Comparison of ENCODE assay signal across 8 cellular contexts in genomic region chr6:148746363-148747144, GRCh38. TPM values are rescaled to one million over a fixed set of nuclear protein-coding genes. Genes with fewer than 3 reads are reported as not detected.
DNase-seq lines count a peak whose midpoint lies in the region; ATAC-seq, FAIRE-seq and TF ChIP-seq lines count a peak whose summit lies in the region.

A gene with protein sequence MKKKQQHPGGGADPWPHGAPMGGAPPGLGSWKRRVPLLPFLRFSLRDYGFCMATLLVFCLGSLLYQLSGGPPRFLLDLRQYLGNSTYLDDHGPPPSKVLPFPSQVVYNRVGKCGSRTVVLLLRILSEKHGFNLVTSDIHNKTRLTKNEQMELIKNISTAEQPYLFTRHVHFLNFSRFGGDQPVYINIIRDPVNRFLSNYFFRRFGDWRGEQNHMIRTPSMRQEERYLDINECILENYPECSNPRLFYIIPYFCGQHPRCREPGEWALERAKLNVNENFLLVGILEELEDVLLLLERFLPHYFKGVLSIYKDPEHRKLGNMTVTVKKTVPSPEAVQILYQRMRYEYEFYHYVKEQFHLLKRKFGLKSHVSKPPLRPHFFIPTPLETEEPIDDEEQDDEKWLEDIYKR (plus strand): TSS chr6:148747030. CDS start chr6:148747431, 401 bp downstream.

- peak; percentile 90 for ATAC-seq in Panc1

- no peaks in the 10 kb centered on the region for H3K36me3 Mint-ChIP-seq in activated naive CD4-positive, alpha-beta T cell treated with anti-CD3 and anti-CD28 coated beads for 36 hours (ENCODE audit: low read depth)

- TF ChIP-seq EP300 in tibial nerve (IDR thresholded peaks at IDR 0.05) = peak in 1 of 2 donors; percentile 93

- TF ChIP-seq CTCF in HL-60 (IDR thresholded peaks at IDR 0.05; ENCODE audit: insufficient read depth, low read length) (no peak), Panc1 (IDR thresholded peaks at IDR 0.05) (peak; percentile 52), tibial nerve (IDR thresholded peaks at IDR 0.05) (peak; percentile 19 to 55 (median 45))

- H3K9me3 ChIP-seq in Panc1 (ENCODE audit: control insufficient read depth, insufficient read depth, low read depth, low read length) = no peaks in the 10 kb centered on the region
- H3K9me3 ChIP-seq in neuron (ENCODE audit: low read length) = no peaks in the 10 kb centered on the region
- H3K9me3 ChIP-seq in tibial nerve = no peaks in the 10 kb centered on the region

- FAIRE-seq in frontal cortex (lab: Jason Lieb, UNC) = no peak

- no TSS peak for BruUV-seq in Panc1 (replicated peaks; lab: Mats Ljungman, UMichigan)

- H3K4me3 ChIP-seq in HL-60 (replicated peaks; ENCODE audit: insufficient read depth, low read length) = peak within 1 kb of the TSS; percentile 67
- peak within 1 kb of the TSS; percentile 46 to 64 for H3K4me3 ChIP-seq in Panc1 (ENCODE audit: low read depth in 2 of 2, low read length in 2 of 2)
- peak within 1 kb of the TSS; percentile 82 for H3K4me3 ChIP-seq in neuron (ENCODE audit: low read length)
- H3K4me3 ChIP-seq in tibial nerve = peak within 1 kb of the TSS; percentile 74 to 87 (median 82)

- 1 to 2% methylated on average over 35 to 50 of the region's 50 CpGs for WGBS in tibial nerve, 2 donors

- POLR2A ChIA-PET in Panc1 (lab: Charles Lee) = no interaction called here

- intact Hi-C loops in activated naive CD4-positive, alpha-beta T cell treated with anti-CD3 and anti-CD28 coated beads for 36 hours (cut with micrococcal nuclease) = loop anchor here (1.0 to 5.0 kb wide), 7 partner anchors 14 to 686 kb away; no protein-coding TSS in a partner anchor
- intact Hi-C loops in Panc1 (cut with micrococcal nuclease; ENCODE audit: unreplicated experiment) = loop anchor here (10.0 kb wide), 1 partner anchor 198 kb away; no protein-coding TSS in a partner anchor

- H3K27ac ChIP-seq in HL-60 (replicated peaks) (no peak within 1 kb of the TSS), Panc1 (ENCODE audit: low read length) (no peak within 1 kb of the TSS), tibial nerve (peak within 1 kb of the TSS; percentile 87 to 94 (median 89))

- peak within 1 kb of the TSS; percentile 85 for H2AFZ ChIP-seq in neuron (ENCODE audit: low read depth, low read length)

- peaks cover 48% of the 10 kb centered on the region for H3K27me3 Mint-ChIP-seq in activated naive CD4-positive, alpha-beta T cell treated with anti-CD3 and anti-CD28 coated beads for 36 hours (ENCODE audit: low read depth)

- CTCF ChIA-PET in activated naive CD4-positive, alpha-beta T cell treated with anti-CD3 and anti-CD28 coated beads for 36 hours (lab: Charles Lee) = interaction anchor here (1.6 kb wide), 1 partner anchor 29 kb away, joined by 4 read pairs; no protein-coding TSS in a partner anchor
- CTCF ChIA-PET in Panc1 (lab: Charles Lee) = no interaction called here

- peak; percentile 69 to 87 for TF ChIP-seq POLR2A in tibial nerve (IDR thresholded peaks at IDR 0.05)

- peaks cover 13% of the 10 kb centered on the region for H3K4me1 Mint-ChIP-seq in activated naive CD4-positive, alpha-beta T cell treated with anti-CD3 and anti-CD28 coated beads for 36 hours (ENCODE audit: low read depth)

- H3K27me3 ChIP-seq in HL-60 (ENCODE audit: insufficient read depth, poor library complexity, severe bottlenecking) (peaks cover 47% of the 10 kb centered on the region), Panc1 (ENCODE audit: control insufficient read depth, insufficient read depth, low read length) (peaks cover 42% of the 10 kb centered on the region), neuron (ENCODE audit: insufficient read depth, low read length) (no peaks in the 10 kb centered on the region), tibial nerve (no peaks in the 10 kb centered on the region)

- H3K9me3 Mint-ChIP-seq in activated naive CD4-positive, alpha-beta T cell treated with anti-CD3 and anti-CD28 coated beads for 36 hours = no peaks in the 10 kb centered on the region

- DNase-seq in activated naive CD4-positive, alpha-beta T cell treated with anti-CD3 and anti-CD28 coated beads for 36 hours = peak; percentile 73
- no peak for DNase-seq in activated naive CD4-positive, alpha-beta T cell treated with anti-CD3 and anti-CD28 coated beads, Interleukin-2, amount 50 U/mL, for 16 hours
- DNase-seq in HL-60 (ENCODE audit: low read depth in 1 of 2, low spot score in 1 of 2) (peak in 1 of 2 experiments; percentile 45), Panc1 (ENCODE audit: low read depth, low spot score) (no peak), activated gamma-delta T cell treated with Interleukin-2 at 50 U/mL for 16 hours (peak; percentile 71), frontal cortex (ENCODE audit: low spot score in 2 of 2) (peak; percentile 66 to 70), tibial nerve (ENCODE audit: low spot score in 2 of 2) (peak; percentile 76 to 83)

- H3K4me1 ChIP-seq in Panc1 (ENCODE audit: control insufficient read depth, insufficient read depth, low read length) = peaks cover 5% of the 10 kb centered on the region
- peaks cover 19% of the 10 kb centered on the region for H3K4me1 ChIP-seq in neuron (ENCODE audit: insufficient read depth, low read length)
- H3K4me1 ChIP-seq in tibial nerve = peaks cover 0 to 40% (median 9%) of the 10 kb centered on the region in 4 donors

- H3K4me3 Mint-ChIP-seq in activated naive CD4-positive, alpha-beta T cell treated with anti-CD3 and anti-CD28 coated beads for 36 hours = peak within 1 kb of the TSS; percentile 83

- H3K36me3 ChIP-seq in Panc1 (ENCODE audit: control insufficient read depth, insufficient read depth, low read length) = no peaks in the 10 kb centered on the region
- H3K36me3 ChIP-seq in neuron (ENCODE audit: insufficient read depth, low read length) = no peaks in the 10 kb centered on the region
- H3K36me3 ChIP-seq in tibial nerve = no peaks in the 10 kb centered on the region

- in situ Hi-C loops in Panc1 (cut with HindIII; ENCODE audit: low pct_unique_long_range_greater_than_20kb, low sequenced_read_pairs) = no loop called here

- H3K27ac Mint-ChIP-seq in activated naive CD4-positive, alpha-beta T cell treated with anti-CD3 and anti-CD28 coated beads for 36 hours = peak within 1 kb of the TSS; percentile 25

RNA-seq across cellular contexts. Expression of the gene that starts here (rescaled TPM):
- under 1 TPM; 0.20 to 0.74 TPM for total RNA-seq in activated naive CD4-positive, alpha-beta T cell treated with anti-CD3 and anti-CD28 coated beads for 36 hours
- 0.15 TPM for total RNA-seq in Panc1 (2021; ENCODE audit: unreplicated experiment)
- not detected for polyA plus RNA-seq in Panc1 (2012; ENCODE audit: insufficient read length)
- total RNA-seq in frontal cortex = 39.5 TPM
- total RNA-seq in tibial nerve = 10 to 100 TPM; 13.5 to 47.1 (median 33.0) TPM

Comparison
In these comparisons a context has a peak if more than half of its experiments do, and no peak if none do; other contexts are left out.
1. RNA of the gene that starts here (total RNA-seq): 39.5 TPM in frontal cortex (single experiment) and 13.5 to 47.1 TPM in tibial nerve; 0.20 to 0.74 TPM in activated naive CD4-positive, alpha-beta T cell treated with anti-CD3 and anti-CD28 coated beads for 36 hours and 0.15 TPM in Panc1 (single experiment); every median in the first group is over 4 times any median in the second.
2. Peak in DNase-seq in activated naive CD4-positive, alpha-beta T cell treated with anti-CD3 and anti-CD28 coated beads for 36 hours; RNA of the gene not detected or under 1 TPM.
3. Peak in ATAC-seq and H3K4me3 ChIP-seq in Panc1; RNA of the gene not detected or under 1 TPM.
4. DNase-seq: peak in activated gamma-delta T cell treated with Interleukin-2 at 50 U/mL for 16 hours (single experiment), frontal cortex (2 of 2) and tibial nerve (2 of 2); none in activated naive CD4-positive, alpha-beta T cell treated with anti-CD3 and anti-CD28 coated beads, Interleukin-2, amount 50 U/mL, for 16 hours (single experiment) and Panc1 (single experiment).
5. H3K27ac ChIP-seq: peak in tibial nerve (4 of 4); none in HL-60 (single experiment) and Panc1 (single experiment).
6. Peak in every context shown above with its lines, with median percentiles within 50 percentile points of each other: H3K4me3 ChIP-seq.